ENCODE assay signal across 12 cellular contexts in genomic region chr18:13620818-13621445, GRCh38.
"Had no signal": no experiment of that assay in that cellular context is flagged by ENCODE, and none has a peak within 500 bp of the region (broad histone marks: within the 10 kb centered on the region; RNA-seq: fewer than 3 reads in every experiment).

No MANE protein-coding gene starts in this region.

- H3K36me3 ChIP-seq: transverse colon had no signal

- H3K4me3 ChIP-seq: lung, transverse colon had no signal

- H3K27me3 ChIP-seq: neutrophil, transverse colon had no signal

- H3K9me3 ChIP-seq: neutrophil, transverse colon had no signal

- H3K27ac ChIP-seq: epithelial cell of prostate, neutrophil, transverse colon had no signal

- DNase-seq: activated CD4-positive, alpha-beta T cell treated with anti-CD3 and anti-CD28 coated beads, Interleukin-2, amount 50 U/mL, for 4 hours; activated T-cell treated with anti-CD3 and anti-CD28 coated beads for 4 hours; foreskin fibroblast; natural killer cell; stimulated activated CD4-positive, alpha-beta T cell treated with anti-CD3 and anti-CD28 coated beads, Interleukin-12 subunit alpha, Interleukin-12 subunit beta, amount 100 ng/mL, for 4 hours; stimulated activated CD4-positive, alpha-beta T cell treated with anti-CD3 and anti-CD28 coated beads, Interleukin-1b, Interleukin-23, amount 100 ng/mL, for 48 hours; stimulated activated naive CD4-positive, alpha-beta T cell treated with Interleukin-2 at 50 U/mL for 16 hours; T-helper 17 cell; transverse colon had no signal

- ATAC-seq: natural killer cell, T-helper 17 cell had no signal

- H3K4me1 ChIP-seq: transverse colon had no signal
